1 cellular context compared by ENCODE assay signal in the genomic region with DNA sequence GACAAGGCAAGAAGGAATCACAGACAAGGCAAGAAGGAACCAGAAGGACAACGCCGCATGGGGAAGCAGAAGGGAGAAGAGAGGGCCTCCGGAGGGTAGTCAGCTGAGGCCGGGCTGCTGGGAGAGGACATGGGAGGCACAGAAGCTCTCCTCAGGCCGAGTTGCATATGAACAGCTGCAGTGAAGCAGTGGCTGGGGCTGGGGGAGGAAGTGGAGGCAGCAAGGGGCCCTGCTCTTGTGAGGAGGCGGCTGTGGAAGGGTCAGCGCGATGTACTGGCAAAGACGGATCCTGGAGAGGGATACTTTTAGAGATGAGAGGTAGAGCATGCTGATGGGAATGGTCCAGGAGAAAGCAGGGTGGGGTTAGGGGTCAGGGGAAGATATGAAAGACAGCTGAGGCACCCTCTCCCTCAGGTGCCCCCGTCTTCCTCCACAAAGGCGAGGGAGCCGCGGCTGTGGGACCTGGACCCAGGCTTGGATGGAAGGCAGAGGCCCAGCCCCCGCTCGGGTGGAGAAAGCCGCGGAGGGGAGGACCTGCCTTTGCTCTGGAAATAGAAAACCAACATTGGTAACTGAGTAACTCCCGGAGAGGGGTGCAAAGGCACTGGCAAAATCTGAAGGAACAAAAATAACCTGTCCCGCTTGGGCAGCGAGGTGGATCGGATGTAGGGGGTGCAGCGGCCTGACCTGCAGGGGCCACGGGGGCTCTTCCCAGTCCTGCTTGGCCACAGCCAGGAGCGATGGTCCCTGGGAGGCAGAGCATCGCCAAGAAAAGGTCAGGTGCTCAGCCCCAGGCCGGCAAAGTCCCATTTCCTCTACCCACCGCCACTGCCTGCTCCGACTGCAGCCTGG.
TF ChIP-seq lines count a peak whose summit lies in the region.

No MANE protein-coding gene starts in this region.

TF ChIP-seq in IMR-90, 13 proteins besides CTCF, POLR2A, EP300 and RAD21:
- TF ChIP-seq ELK1 (IDR thresholded peaks at IDR 0.05; ENCODE audit: borderline replicate concordance, low read depth, low read length) = no peak
- no peak for TF ChIP-seq MXI1 (IDR thresholded peaks at IDR 0.05; ENCODE audit: borderline replicate concordance, low read depth, low read length)
- no peak for TF ChIP-seq SMC3 (IDR thresholded peaks at IDR 0.05; ENCODE audit: low read depth, low read length)
- TF ChIP-seq MAZ (IDR thresholded peaks at IDR 0.05; ENCODE audit: borderline replicate concordance, low read depth, low read length) = no peak
- TF ChIP-seq RFX5 (IDR thresholded peaks at IDR 0.05; ENCODE audit: low read depth, low read length) = no peak
- TF ChIP-seq CHD1 (IDR thresholded peaks at IDR 0.05; ENCODE audit: low read depth, low read length) = no peak
- TF ChIP-seq BHLHE40 (IDR thresholded peaks at IDR 0.05; ENCODE audit: low read depth, low read length) = no peak
